Comparison of ENCODE assay signal across 23 cellular contexts in the genomic region with DNA sequence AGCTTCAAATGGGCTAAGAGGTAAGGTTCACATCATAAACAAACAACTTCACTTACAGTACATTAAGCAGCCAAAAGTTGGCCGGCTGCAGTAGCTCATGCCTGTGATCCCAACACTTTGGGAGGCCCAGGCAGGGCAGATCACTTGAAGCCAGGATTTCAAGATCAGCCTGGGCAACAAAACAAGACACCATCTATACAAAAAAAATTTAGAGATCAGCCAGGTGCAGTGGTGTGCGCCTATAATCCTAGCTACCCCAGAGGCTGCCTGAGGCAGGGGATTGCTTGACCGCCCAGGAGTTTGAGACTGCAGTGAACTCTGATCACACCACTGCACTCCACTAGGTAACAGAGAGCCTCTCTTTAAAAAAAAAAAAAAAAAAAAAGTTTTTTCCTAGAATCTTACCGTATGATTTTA. TPM values are rescaled to one million over a fixed set of nuclear protein-coding genes. Genes with fewer than 3 reads are reported as not detected.
DNase-seq lines count a peak whose midpoint lies in the region; ATAC-seq and TF ChIP-seq lines count a peak whose summit lies in the region.
"Had no signal": no experiment of that assay in that cellular context is flagged by ENCODE, and none has a peak within 500 bp of the region (broad histone marks: within the 10 kb centered on the region; RNA-seq: fewer than 3 reads in every experiment).

No MANE protein-coding gene starts in this region.

- 68 to 73% methylated on average over 2 to 4 of the region's 4 CpGs for WGBS in esophagus squamous epithelium, 2 donors

- no peak overlapping the region for H3K9ac ChIP-seq in rectal smooth muscle tissue (ENCODE audit: low read length)

- no peak overlapping the region for H3K4me3 ChIP-seq in left ventricle myocardium inferior
- H3K4me3 ChIP-seq in rectal smooth muscle tissue (ENCODE audit: low read length), result no peak overlapping the region
- no peak overlapping the region for H3K4me3 ChIP-seq in esophagus squamous epithelium
- H3K4me3 ChIP-seq: prostate gland had no signal

- peaks cover 13% of the 10 kb centered on the region for H3K36me3 Mint-ChIP-seq in WTC11

- H3K4me3 Mint-ChIP-seq in WTC11, result no peak overlapping the region
- H3K4me3 Mint-ChIP-seq: activated CD8-positive, alpha-beta T cell treated with anti-CD3 and anti-CD28 coated beads for 36 hours; activated naive CD4-positive, alpha-beta T cell treated with anti-CD3 and anti-CD28 coated beads, Interleukin-2, amount 50 U/mL, for 24 hours; memory B cell; naive thymus-derived CD8-positive, alpha-beta T cell; stimulated activated effector memory CD8-positive, alpha-beta T cell treated with anti-CD3 and anti-CD28 coated beads, Interleukin-12 subunit alpha, Interleukin-12 subunit beta, amount 100 ng/mL, for 72 hours had no signal

- TF ChIP-seq CTCF in WTC11 (IDR thresholded peaks at IDR 0.05) (no peak), left ventricle myocardium inferior (IDR thresholded peaks at IDR 0.05; ENCODE audit: borderline replicate concordance) (no peak), esophagus squamous epithelium (IDR thresholded peaks at IDR 0.05) (no peak)

- H3K9me3 Mint-ChIP-seq in WTC11, result no peaks in the 10 kb centered on the region
- H3K9me3 Mint-ChIP-seq: activated CD8-positive, alpha-beta T cell treated with anti-CD3 and anti-CD28 coated beads for 36 hours; activated naive CD4-positive, alpha-beta T cell treated with anti-CD3 and anti-CD28 coated beads, Interleukin-2, amount 50 U/mL, for 24 hours; memory B cell; naive thymus-derived CD8-positive, alpha-beta T cell; stimulated activated effector memory CD8-positive, alpha-beta T cell treated with anti-CD3 and anti-CD28 coated beads, Interleukin-12 subunit alpha, Interleukin-12 subunit beta, amount 100 ng/mL, for 72 hours had no signal

- POLR2A ChIA-PET in WTC11 (lab: Charles Lee), result no interaction called here

- H3K27ac Mint-ChIP-seq in WTC11, result peak overlapping the region; percentile 85
- H3K27ac Mint-ChIP-seq: activated CD8-positive, alpha-beta T cell treated with anti-CD3 and anti-CD28 coated beads for 36 hours; activated naive CD4-positive, alpha-beta T cell treated with anti-CD3 and anti-CD28 coated beads, Interleukin-2, amount 50 U/mL, for 24 hours; memory B cell; stimulated activated effector memory CD8-positive, alpha-beta T cell treated with anti-CD3 and anti-CD28 coated beads, Interleukin-12 subunit alpha, Interleukin-12 subunit beta, amount 100 ng/mL, for 72 hours had no signal

- H3K27me3 Mint-ChIP-seq in WTC11 (ENCODE audit: low read depth), result no peaks in the 10 kb centered on the region
- H3K27me3 Mint-ChIP-seq: activated CD8-positive, alpha-beta T cell treated with anti-CD3 and anti-CD28 coated beads for 36 hours; activated naive CD4-positive, alpha-beta T cell treated with anti-CD3 and anti-CD28 coated beads, Interleukin-2, amount 50 U/mL, for 24 hours; memory B cell; naive thymus-derived CD8-positive, alpha-beta T cell had no signal

- ATAC-seq in WTC11, result no peak
- ATAC-seq: activated CD8-positive, alpha-beta T cell treated with anti-CD3 and anti-CD28 coated beads for 36 hours; naive thymus-derived CD8-positive, alpha-beta T cell; stimulated activated effector memory CD8-positive, alpha-beta T cell treated with anti-CD3 and anti-CD28 coated beads, Interleukin-12 subunit alpha, Interleukin-12 subunit beta, amount 100 ng/mL, for 72 hours had no signal

- peaks cover 24% of the 10 kb centered on the region for H3K4me1 Mint-ChIP-seq in WTC11

- DNase-seq in NCI-H2196 (lab: John Stamatoyannopoulos, UW; ENCODE audit: unreplicated experiment), result peak; percentile 20
- no peak for DNase-seq in NCI-H2196 treated with DMSO at 0.1 percent for 48 hours (lab: John Stamatoyannopoulos, UW; ENCODE audit: unreplicated experiment)
- DNase-seq in WTC11 (ENCODE audit: low spot score), result no peak
- DNase-seq in left ventricle myocardium inferior, result no peak
- no peak for DNase-seq in head of caudate nucleus
- no peak for DNase-seq in esophagus squamous epithelium (lab: John Stamatoyannopoulos, UW)
- no peak for DNase-seq in NCI-H2029 (lab: John Stamatoyannopoulos, UW)
- DNase-seq: 8988T; activated CD8-positive, alpha-beta T cell treated with anti-CD3 and anti-CD28 coated beads for 36 hours; activated T-cell treated with anti-CD3 and anti-CD28 coated beads, Interleukin-2, amount 50 U/mL, for 48 hours; BE2C; DMS 273 treated with DMSO at 0.1 percent for 48 hours; naive thymus-derived CD8-positive, alpha-beta T cell; NCI-H1436 treated with DMSO at 0.1 percent for 48 hours; NCI-H345; NK-92 treated with Interleukin-12 subunit alpha and Interleukin-12 subunit beta, amount 100 ng/mL, for 24 hours had no signal

- no peaks in the 10 kb centered on the region for H3K9me3 ChIP-seq in left ventricle myocardium inferior (replicated peaks)
- H3K9me3 ChIP-seq in esophagus squamous epithelium, result no peaks in the 10 kb centered on the region
- H3K9me3 ChIP-seq: BE2C, prostate gland had no signal

- H3K27me3 ChIP-seq in left ventricle myocardium inferior (ENCODE audit: low read depth), result no peaks in the 10 kb centered on the region
- no peaks in the 10 kb centered on the region for H3K27me3 ChIP-seq in rectal smooth muscle tissue (ENCODE audit: control insufficient read depth, insufficient read depth, low read length)
- H3K27me3 ChIP-seq in esophagus squamous epithelium, result no peaks in the 10 kb centered on the region
- H3K27me3 ChIP-seq: BE2C had no signal

- H3K27ac ChIP-seq in left ventricle myocardium inferior (replicated peaks) (peak overlapping the region; percentile 39), rectal smooth muscle tissue (ENCODE audit: low read depth, low read length) (peak overlapping the region; percentile 12), esophagus squamous epithelium (no peak overlapping the region)
- H3K27ac ChIP-seq: prostate gland, RWPE1, VCaP had no signal

- TF ChIP-seq POLR2A in esophagus squamous epithelium (IDR thresholded peaks at IDR 0.05), result no peak

- CTCF ChIA-PET in WTC11 (lab: Charles Lee), result interaction anchor here (0.8 to 1.6 kb wide), 2 partner anchors 12 to 27 kb away, joined by 3 to 6 read pairs; no protein-coding TSS in a partner anchor

- H3K4me1 ChIP-seq in left ventricle myocardium inferior (peaks cover 44% of the 10 kb centered on the region), rectal smooth muscle tissue (ENCODE audit: control insufficient read depth, insufficient read depth, low read length) (peaks cover 2% of the 10 kb centered on the region), esophagus squamous epithelium (peaks cover 0 to 10% (median 0%) of the 10 kb centered on the region in 3 donors)
- H3K4me1 ChIP-seq: BE2C, prostate gland had no signal

- H3K36me3 ChIP-seq in left ventricle myocardium inferior (no peaks in the 10 kb centered on the region), rectal smooth muscle tissue (ENCODE audit: control insufficient read depth, insufficient read depth, low read length) (no peaks in the 10 kb centered on the region), esophagus squamous epithelium (no peaks in the 10 kb centered on the region)
- H3K36me3 ChIP-seq: BE2C, prostate gland had no signal

- intact Hi-C loops in left ventricle myocardium inferior (cut with micrococcal nuclease) (no loop called here), head of caudate nucleus (cut with DNase I) (no loop called here), esophagus squamous epithelium (cut with DNase I) (no loop called here)

TF ChIP-seq in WTC11, 78 proteins besides CTCF, POLR2A, EP300 and RAD21 (continues in another document):
- TF ChIP-seq, protein P1, sequence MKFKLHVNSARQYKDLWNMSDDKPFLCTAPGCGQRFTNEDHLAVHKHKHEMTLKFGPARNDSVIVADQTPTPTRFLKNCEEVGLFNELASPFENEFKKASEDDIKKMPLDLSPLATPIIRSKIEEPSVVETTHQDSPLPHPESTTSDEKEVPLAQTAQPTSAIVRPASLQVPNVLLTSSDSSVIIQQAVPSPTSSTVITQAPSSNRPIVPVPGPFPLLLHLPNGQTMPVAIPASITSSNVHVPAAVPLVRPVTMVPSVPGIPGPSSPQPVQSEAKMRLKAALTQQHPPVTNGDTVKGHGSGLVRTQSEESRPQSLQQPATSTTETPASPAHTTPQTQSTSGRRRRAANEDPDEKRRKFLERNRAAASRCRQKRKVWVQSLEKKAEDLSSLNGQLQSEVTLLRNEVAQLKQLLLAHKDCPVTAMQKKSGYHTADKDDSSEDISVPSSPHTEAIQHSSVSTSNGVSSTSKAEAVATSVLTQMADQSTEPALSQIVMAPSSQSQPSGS (CRISPR knock-in tag; IDR thresholded peaks at IDR 0.05; ENCODE audit: borderline replicate concordance, low read depth), result no peak
- TF ChIP-seq ZNF317 (CRISPR knock-in tag; IDR thresholded peaks at IDR 0.05; ENCODE audit: borderline replicate concordance, low read depth), result no peak
- TF ChIP-seq, protein P2, sequence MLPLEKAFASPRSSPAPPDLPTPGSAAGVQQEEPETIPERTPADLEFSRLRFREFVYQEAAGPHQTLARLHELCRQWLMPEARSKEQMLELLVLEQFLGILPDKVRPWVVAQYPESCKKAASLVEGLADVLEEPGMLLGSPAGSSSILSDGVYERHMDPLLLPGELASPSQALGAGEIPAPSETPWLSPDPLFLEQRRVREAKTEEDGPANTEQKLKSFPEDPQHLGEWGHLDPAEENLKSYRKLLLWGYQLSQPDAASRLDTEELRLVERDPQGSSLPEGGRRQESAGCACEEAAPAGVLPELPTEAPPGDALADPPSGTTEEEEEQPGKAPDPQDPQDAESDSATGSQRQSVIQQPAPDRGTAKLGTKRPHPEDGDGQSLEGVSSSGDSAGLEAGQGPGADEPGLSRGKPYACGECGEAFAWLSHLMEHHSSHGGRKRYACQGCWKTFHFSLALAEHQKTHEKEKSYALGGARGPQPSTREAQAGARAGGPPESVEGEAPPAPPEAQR (CRISPR knock-in tag; IDR thresholded peaks at IDR 0.05), result no peak

RNA-seq across cellular contexts. Expression of a gene that starts 16.9 kb away (rescaled TPM):
- 22.7 to 26.2 TPM (median 25.9 TPM) in 3 replicates for total RNA-seq in WTC11 (2021)
- total RNA-seq in left ventricle myocardium inferior, result 7.6 TPM
- total RNA-seq in esophagus squamous epithelium, result 10 to 100 TPM in 3 of 4 donors, 1 to 10 TPM in 1; 9.1 to 14.7 (median 12.3) TPM

Comparison
In these comparisons a context has a peak if more than half of its experiments do, and no peak if none do; other contexts are left out.
1. H3K27ac ChIP-seq: peak in left ventricle myocardium inferior (single experiment) and rectal smooth muscle tissue (single experiment); none in esophagus squamous epithelium (0 of 4).